Comparison of ENCODE assay signal across 10 cellular contexts in the genomic region with DNA sequence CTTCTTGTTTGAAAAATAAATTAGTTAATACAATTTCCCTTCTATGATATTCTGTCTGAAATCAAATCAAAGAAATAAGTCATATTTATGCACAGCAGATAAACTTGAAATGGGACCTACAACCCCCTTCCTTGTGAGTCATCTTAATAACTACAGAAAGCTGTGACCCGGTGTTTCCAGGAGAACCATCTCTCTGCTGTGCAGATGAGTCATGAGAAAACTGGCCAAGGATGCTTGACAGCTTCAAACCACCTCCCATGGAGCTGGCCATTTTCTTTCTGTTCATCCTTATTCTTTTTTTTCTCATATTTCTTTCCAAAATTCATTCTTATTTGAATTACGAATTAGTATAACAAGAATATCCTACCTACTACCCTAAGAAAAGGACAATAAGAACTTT. TPM values are rescaled to one million over a fixed set of nuclear protein-coding genes. Genes with fewer than 3 reads are reported as not detected.
DNase-seq lines count a peak whose midpoint lies in the region; ATAC-seq and TF ChIP-seq lines count a peak whose summit lies in the region.
"Had no signal": no experiment of that assay in that cellular context is flagged by ENCODE, and none has a peak within 500 bp of the region (broad histone marks: within the 10 kb centered on the region; RNA-seq: fewer than 3 reads in every experiment).

No MANE protein-coding gene starts in this region.

- H3K4me1 ChIP-seq in fibroblast of lung (ENCODE audit: control insufficient read depth, extremely low read depth, insufficient read depth, low read length) (peaks cover 2% of the 10 kb centered on the region), MM.1S (ENCODE audit: low read length) (peaks cover 5% of the 10 kb centered on the region; the same call in 1 of the 2 replicates), esophagus muscularis mucosa (no peaks in the 10 kb centered on the region)

- H3K9me3 ChIP-seq in fibroblast of lung (ENCODE audit: control insufficient read depth, insufficient read depth, low read depth, low read length) (no peaks in the 10 kb centered on the region), MM.1S (replicated peaks; ENCODE audit: insufficient read depth, low read length) (no peaks in the 10 kb centered on the region), esophagus muscularis mucosa (no peaks in the 10 kb centered on the region)

- H2AFZ ChIP-seq in fibroblast of lung (ENCODE audit: low read length) = no peak overlapping the region
- H2AFZ ChIP-seq in MM.1S (ENCODE audit: low read length) = no peak overlapping the region

- DNase-seq in activated CD4-positive, alpha-beta T cell treated with anti-CD3 and anti-CD28 coated beads for 4 hours = peak; percentile 12 to 25
- no peak for DNase-seq in activated CD4-positive, alpha-beta T cell treated with anti-CD3 and anti-CD28 coated beads, Interleukin-2, amount 50 U/mL, for 1 hour
- DNase-seq in RPMI7951 (ENCODE audit: low read depth) (peak; percentile 83), fibroblast of lung (ENCODE audit: low read depth in 2 of 2) (peak; percentile 68 to 84), MM.1S (no peak), esophagus muscularis mucosa (ENCODE audit: extremely low spot score) (no peak)
- DNase-seq in stimulated activated CD8-positive, alpha-beta memory T cell treated with anti-CD3 and anti-CD28 coated beads, Interleukin-15, amount 100 ng/mL, for 48 hours (ENCODE audit: low read depth in 2 of 2) = peak; percentile 14 to 25
- DNase-seq: C1 segment of cervical spinal cord, NCI-H2029 treated with DMSO at 0.1 percent for 48 hours had no signal

- no peaks in the 10 kb centered on the region for H3K79me2 ChIP-seq in fibroblast of lung (ENCODE audit: control insufficient read depth, insufficient read depth, low read length)
- no peaks in the 10 kb centered on the region for H3K79me2 ChIP-seq in MM.1S (ENCODE audit: low read length)

- no peak for TF ChIP-seq EP300 in esophagus muscularis mucosa (IDR thresholded peaks at IDR 0.05)

- intact Hi-C loops in esophagus muscularis mucosa (cut with DNase I) = no loop called here

- H3K27me3 ChIP-seq in fibroblast of lung (ENCODE audit: control insufficient read depth, insufficient read depth, low read length) = no peaks in the 10 kb centered on the region
- H3K27me3 ChIP-seq in MM.1S (replicated peaks; ENCODE audit: insufficient read depth, low read length) = no peaks in the 10 kb centered on the region
- no peaks in the 10 kb centered on the region for H3K27me3 ChIP-seq in esophagus muscularis mucosa

- ATAC-seq in GM18870 (IDR thresholded peaks at IDR 0.05; ENCODE audit: unreplicated experiment) = no peak

- TF ChIP-seq CTCF in fibroblast of lung (conservative IDR thresholded peaks at IDR 0.05 in 1 of 2, IDR thresholded peaks at IDR 0.05 in 1 of 2; ENCODE audit: low read depth in 1 of 2, low read length in 2 of 2) = no peak
- no peak for TF ChIP-seq CTCF in MM.1S (IDR thresholded peaks at IDR 0.05; ENCODE audit: low read length)
- no peak for TF ChIP-seq CTCF in esophagus muscularis mucosa (IDR thresholded peaks at IDR 0.05)

- H3K9me2 ChIP-seq in MM.1S (replicated peaks; ENCODE audit: insufficient read depth, low read length) = no peaks in the 10 kb centered on the region

- H3K4me2 ChIP-seq in fibroblast of lung (ENCODE audit: extremely low read depth, insufficient read depth, low read length) (no peak overlapping the region), MM.1S (ENCODE audit: low read depth, low read length) (no peak overlapping the region)

- WGBS in esophagus muscularis mucosa = 59% methylated on average over 2 of the region's 2 CpGs

- H3K4me3 ChIP-seq in fibroblast of lung (replicated peaks in 1 of 4; ENCODE audit: control extremely low read depth in 1 of 4, insufficient read depth in 1 of 4, low read depth in 3 of 4, low read length in 4 of 4) (no peak overlapping the region), MM.1S (ENCODE audit: low read length) (no peak overlapping the region), esophagus muscularis mucosa (no peak overlapping the region)

- TF ChIP-seq POLR2A in esophagus muscularis mucosa (IDR thresholded peaks at IDR 0.05; ENCODE audit: low read depth) = no peak

- no peaks in the 10 kb centered on the region for H3K36me3 ChIP-seq in fibroblast of lung (ENCODE audit: control insufficient read depth, insufficient read depth, low read length)
- H3K36me3 ChIP-seq in MM.1S (replicated peaks; ENCODE audit: insufficient read depth, low read length) = no peaks in the 10 kb centered on the region
- H3K36me3 ChIP-seq in esophagus muscularis mucosa = no peaks in the 10 kb centered on the region

- H3K27ac ChIP-seq in fibroblast of lung (ENCODE audit: insufficient read depth, low read length) (no peak overlapping the region), MM.1S (ENCODE audit: low read length) (no peak overlapping the region), esophagus muscularis mucosa (replicated peaks in 1 of 4) (no peak overlapping the region)

- no peaks in the 10 kb centered on the region for H3F3A ChIP-seq in MM.1S (ENCODE audit: insufficient read depth, low read length)

- H3K9ac ChIP-seq in fibroblast of lung (ENCODE audit: insufficient read depth, low read length) = no peak overlapping the region
- H3K9ac ChIP-seq in MM.1S (ENCODE audit: low read length) = no peak overlapping the region

- H4K20me1 ChIP-seq in fibroblast of lung (ENCODE audit: control insufficient read depth, extremely low read depth, insufficient read depth, low read length) (no peaks in the 10 kb centered on the region), MM.1S (ENCODE audit: insufficient read depth, low read length) (no peaks in the 10 kb centered on the region)

RNA-seq across cellular contexts. Expression of a gene that starts 43.4 kb away (rescaled TPM):
- under 0.01 and 0.10 TPM in 2 replicates for total RNA-seq in RPMI7951 (2014; rRNA removed; shearing (Covaris generic))
- total RNA-seq in fibroblast of lung (5.6 and 9.1 TPM in 2 replicates), esophagus muscularis mucosa (10 to 100 TPM in 1 of 4 donors, 1 to 10 TPM in 3; 1.2 to 17.4 (median 1.9) TPM)
- polyA plus RNA-seq in fibroblast of lung = 2.6 and 8.2 TPM in 2 replicates
- polyA plus RNA-seq in fibroblast of lung (2012) = 3.7 and 14.5 TPM in 2 replicates
- 9.0 and 17.9 TPM in 2 replicates for polyA minus RNA-seq in fibroblast of lung (ENCODE audit: low replicate concordance)

Comparison
In these comparisons a context has a peak if more than half of its experiments do, and no peak if none do; other contexts are left out.
1. DNase-seq: peak in activated CD4-positive, alpha-beta T cell treated with anti-CD3 and anti-CD28 coated beads for 4 hours (2 of 2), RPMI7951 (single experiment), fibroblast of lung (2 of 2) and stimulated activated CD8-positive, alpha-beta memory T cell treated with anti-CD3 and anti-CD28 coated beads, Interleukin-15, amount 100 ng/mL, for 48 hours (2 of 2); none in activated CD4-positive, alpha-beta T cell treated with anti-CD3 and anti-CD28 coated beads, Interleukin-2, amount 50 U/mL, for 1 hour (single experiment), MM.1S (single experiment) and esophagus muscularis mucosa (single experiment).